26 cellular contexts compared by ENCODE assay signal in the genomic region with DNA sequence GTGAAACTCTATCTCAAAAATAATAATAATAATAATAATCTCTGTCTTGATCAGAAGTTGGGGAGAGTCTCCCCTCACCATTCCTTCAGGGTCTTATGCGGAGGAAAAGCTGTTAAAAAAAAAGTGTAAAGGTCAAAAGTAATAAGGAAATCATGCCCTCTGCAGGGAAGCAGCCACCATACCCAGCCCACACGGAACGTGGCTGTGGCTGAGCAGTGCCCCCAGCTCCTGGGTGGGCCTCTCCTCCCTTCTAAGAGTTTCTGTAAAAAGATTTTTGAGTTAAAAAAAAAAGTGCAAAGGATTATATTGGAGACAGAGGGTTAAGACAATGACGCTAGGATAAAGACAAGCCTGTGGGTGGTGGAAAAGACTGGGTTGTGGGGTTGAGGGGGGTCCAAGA.
"Had no signal": no experiment of that assay in that cellular context is flagged by ENCODE, and none has a peak within 500 bp of the region (broad histone marks: within the 10 kb centered on the region; RNA-seq: fewer than 3 reads in every experiment).

No MANE protein-coding gene starts in this region.

- H2AFZ ChIP-seq: neural progenitor cell, parathyroid adenoma had no signal

- H3K27ac ChIP-seq: neural progenitor cell, parathyroid adenoma, psoas muscle, stomach, suprapubic skin, uterus had no signal

- H3K9me3 ChIP-seq: psoas muscle, stomach, suprapubic skin, uterus had no signal

- H3K79me2 ChIP-seq: parathyroid adenoma had no signal

- H3K9ac ChIP-seq: neural progenitor cell, parathyroid adenoma had no signal

- H3K4me2 ChIP-seq: neural progenitor cell, smooth muscle cell had no signal

- ATAC-seq: activated CD8-positive, alpha-beta T cell treated with anti-CD3 and anti-CD28 coated beads for 36 hours; activated T-cell treated with anti-CD3 and anti-CD28 coated beads, Interleukin-2, amount 50 U/mL, for 4 hours; activated T-helper 17 cell treated with anti-CD3 and anti-CD28 coated beads, Interleukin-2, amount 50 U/mL, for 72 hours; esophagus mucosa; natural killer cell; psoas muscle; stimulated activated naive B cell treated with anti-CD40 and anti-IgM and Interleukin-4, amounts not matched to agents 10 μg/mL and 1 μg/mL and 100 μg/mL, for 72 hours; WTC11 had no signal

- DNase-seq: activated CD4-positive, alpha-beta T cell treated with anti-CD3 and anti-CD28 coated beads for 1 hour; activated CD4-positive, alpha-beta T cell treated with anti-CD3 and anti-CD28 coated beads, Interleukin-2, amount 10 ng/mL, durations not matched to agents 7 days and 5 days; activated CD8-positive, alpha-beta T cell treated with anti-CD3 and anti-CD28 coated beads for 36 hours; activated T-cell treated with anti-CD3 and anti-CD28 coated beads, Interleukin-2, amount 50 U/mL, for 4 hours; anterior cingulate cortex; cerebellar nuclear complex; cortex of kidney; foreskin fibroblast; hippocampal formation; natural killer cell; occipital lobe; psoas muscle; stimulated activated CD4-positive, alpha-beta T cell treated with anti-CD3 and anti-CD28 coated beads, Interleukin-1b, Interleukin-23, amount 100 ng/mL, for 48 hours; stimulated activated CD4-positive, alpha-beta T cell treated with anti-CD3 and anti-CD28 coated beads, Interleukin-4, amount 100 ng/mL, for 4 hours; stimulated activated CD8-positive, alpha-beta memory T cell treated with anti-CD3 and anti-CD28 coated beads, Interleukin-4, amount 100 ng/mL, for 48 hours; stimulated activated naive B cell treated with anti-CD40 and anti-IgM and Interleukin-4, amounts not matched to agents 10 μg/mL and 1 μg/mL and 100 μg/mL, for 72 hours; stomach; T-helper 2 cell; uterus had no signal

- H3K4me1 ChIP-seq: parathyroid adenoma, psoas muscle, uterus had no signal

- H3K27me3 ChIP-seq: neural progenitor cell, stomach, suprapubic skin, uterus had no signal

- H3K4me3 ChIP-seq: neural progenitor cell, psoas muscle, smooth muscle cell, stomach, suprapubic skin, uterus had no signal

- H3K36me3 ChIP-seq: neural progenitor cell, stomach, suprapubic skin, uterus had no signal
